ENCODE assay signal across 11 cellular contexts in the genomic region with DNA sequence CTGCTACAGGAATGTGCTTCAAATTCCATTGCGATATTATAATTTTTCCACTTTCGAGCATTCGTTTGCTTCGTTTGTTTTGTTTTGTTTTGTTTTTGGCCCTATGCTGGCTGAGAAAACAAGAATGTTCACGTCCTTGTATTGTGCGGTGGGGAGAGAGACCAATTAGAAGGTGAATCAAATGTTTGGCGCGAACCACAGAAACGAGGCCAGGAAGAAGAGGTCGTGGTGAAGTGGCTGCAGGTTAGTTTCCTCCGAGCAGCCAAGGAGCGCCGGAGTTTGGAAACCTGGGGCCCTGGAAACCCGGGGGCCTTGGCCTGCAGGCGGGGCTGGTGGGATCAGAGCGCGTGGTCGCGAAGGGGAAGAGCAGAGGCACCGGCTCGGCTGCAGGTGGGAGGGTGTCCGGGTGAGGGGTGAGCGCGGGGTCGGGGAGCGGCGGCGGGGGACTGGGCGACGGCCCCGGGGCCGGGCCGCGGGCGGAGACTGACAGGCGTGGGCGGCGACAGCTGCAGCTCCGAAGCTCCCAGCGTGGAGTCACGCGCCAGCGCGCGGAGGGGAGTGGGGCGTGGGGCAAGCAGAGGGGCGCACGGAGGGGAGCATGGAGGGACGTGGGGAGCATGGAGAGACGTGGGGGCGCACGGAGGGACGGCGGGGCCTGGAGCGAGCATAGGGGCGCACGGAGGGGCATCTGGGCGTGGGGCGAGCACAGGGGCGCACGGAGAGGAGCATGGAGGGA.
DNase-seq lines count a peak whose midpoint lies in the region; ATAC-seq and TF ChIP-seq lines count a peak whose summit lies in the region.
"Had no signal": no experiment of that assay in that cellular context is flagged by ENCODE, and none has a peak within 500 bp of the region (broad histone marks: within the 10 kb centered on the region; RNA-seq: fewer than 3 reads in every experiment).

No MANE protein-coding gene starts in this region.

- H3K4me1 Mint-ChIP-seq in neural crest cell (peaks cover 6% of the 10 kb centered on the region), type B pancreatic cell (ENCODE audit: unreplicated experiment) (peaks cover 16% of the 10 kb centered on the region)

- H3K36me3 Mint-ChIP-seq in neural crest cell (ENCODE audit: low read depth), result peaks cover 2% of the 10 kb centered on the region
- H3K36me3 Mint-ChIP-seq in type B pancreatic cell, result peaks cover 4% of the 10 kb centered on the region

- H3K27ac Mint-ChIP-seq in neural crest cell (ENCODE audit: unreplicated experiment), result no peak overlapping the region
- no peak overlapping the region for H3K27ac Mint-ChIP-seq in type B pancreatic cell

- peak; percentile 48 to 76 for DNase-seq in cardiac fibroblast (ENCODE audit: low read depth in 2 of 2)
- peak; percentile 63 for DNase-seq in left ventricle myocardium superior
- no peak for DNase-seq in neural crest cell (ENCODE audit: low read depth, low spot score)
- DNase-seq in type B pancreatic cell (ENCODE audit: extremely low spot score, unreplicated experiment), result no peak
- DNase-seq in NCI-H2081 (lab: John Stamatoyannopoulos, UW), result no peak
- DNase-seq in stimulated activated CD4-positive, alpha-beta T cell treated with anti-CD3 and anti-CD28 coated beads, Interleukin-4, amount 100 ng/mL, for 4 hours, result no peak
- DNase-seq: DMS153; effector memory CD4-positive, alpha-beta T cell; NCI-H1436 treated with DMSO at 0.1 percent for 48 hours; PC-3 had no signal

- ATAC-seq in left ventricle myocardium superior (peak; percentile 57), HG02870 (IDR thresholded peaks at IDR 0.05; ENCODE audit: unreplicated experiment) (no peak)
- ATAC-seq: PC-3 had no signal

- intact Hi-C loops in left ventricle myocardium superior (cut with micrococcal nuclease), result no loop called here

- H3K4me3 ChIP-seq in cardiac fibroblast (replicated peaks in 1 of 2; ENCODE audit: low read depth in 2 of 2, low read length in 2 of 2), result peak overlapping the region; percentile 30 to 50

- TF ChIP-seq CTCF in cardiac fibroblast (IDR thresholded peaks at IDR 0.05; ENCODE audit: low read depth, low read length) (no peak), neural crest cell (conservative IDR thresholded peaks at IDR 0.05) (no peak), type B pancreatic cell (conservative IDR thresholded peaks at IDR 0.05) (no peak)

- no peaks in the 10 kb centered on the region for H3K9me3 Mint-ChIP-seq in neural crest cell
- H3K9me3 Mint-ChIP-seq in type B pancreatic cell, result peaks cover 5% of the 10 kb centered on the region

- peaks cover 69% of the 10 kb centered on the region for H3K27me3 Mint-ChIP-seq in neural crest cell (ENCODE audit: low read depth)
- peaks cover 70% of the 10 kb centered on the region for H3K27me3 Mint-ChIP-seq in type B pancreatic cell

- H3K4me3 Mint-ChIP-seq in neural crest cell (peak overlapping the region; percentile 48), type B pancreatic cell (peak overlapping the region; percentile 82)

Comparison
In these comparisons a context has a peak if more than half of its experiments do, and no peak if none do; other contexts are left out.
1. DNase-seq: peak in cardiac fibroblast (2 of 2) and left ventricle myocardium superior (single experiment); none in neural crest cell (single experiment), type B pancreatic cell (single experiment), NCI-H2081 (0 of 2) and stimulated activated CD4-positive, alpha-beta T cell treated with anti-CD3 and anti-CD28 coated beads, Interleukin-4, amount 100 ng/mL, for 4 hours (0 of 2).